In the genomic region with DNA sequence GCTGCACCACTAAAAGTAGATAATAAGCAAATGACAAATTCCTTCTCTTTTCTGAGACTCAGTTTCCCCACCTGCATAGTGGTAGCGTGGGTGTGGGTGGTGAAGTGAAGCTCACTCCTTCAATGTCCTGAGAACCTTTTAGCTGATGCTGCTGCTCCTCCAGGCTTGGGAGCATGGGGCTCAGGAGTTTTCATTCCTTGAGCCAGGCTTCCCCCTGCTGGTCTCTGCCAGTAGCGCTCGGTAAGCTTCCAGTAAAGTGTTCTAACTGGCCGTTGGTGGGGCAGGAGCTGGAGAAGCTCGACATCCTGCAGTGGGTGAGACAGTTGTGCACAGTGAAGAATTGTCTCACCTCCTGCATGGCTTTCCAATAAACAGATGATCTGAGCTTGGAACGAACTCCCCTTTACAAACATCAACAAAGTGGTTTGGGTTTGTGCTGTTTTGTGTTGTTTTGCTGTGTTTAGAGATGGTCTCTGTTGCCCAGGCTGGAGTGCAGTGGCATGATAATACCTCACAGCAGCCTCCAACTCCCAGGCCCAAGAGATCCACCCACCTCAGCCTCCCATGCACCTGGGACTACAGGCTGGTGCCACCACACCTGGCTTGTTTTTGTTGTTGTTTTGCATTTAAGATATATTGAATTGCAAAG, we compare ENCODE assay signal across 8 cellular contexts. TPM values are rescaled to one million over a fixed set of nuclear protein-coding genes. Genes with fewer than 3 reads are reported as not detected.
DNase-seq lines count a peak whose midpoint lies in the region; ATAC-seq, FAIRE-seq and TF ChIP-seq lines count a peak whose summit lies in the region.

No MANE protein-coding gene starts in this region.

- H3K36me3 ChIP-seq in astrocyte (ENCODE audit: insufficient read depth, low read length) = no peaks in the 10 kb centered on the region
- H3K36me3 ChIP-seq in spleen = no peaks in the 10 kb centered on the region

- H3K27me3 ChIP-seq in astrocyte (ENCODE audit: insufficient read depth, low read length) = no peaks in the 10 kb centered on the region
- H3K27me3 ChIP-seq in spleen (replicated peaks in 1 of 7) = no peaks in the 10 kb centered on the region

- H3K9me3 Mint-ChIP-seq in astrocyte (ENCODE audit: unreplicated experiment) = no peaks in the 10 kb centered on the region

- H3K27ac ChIP-seq in 22Rv1 = no peak overlapping the region
- no peak overlapping the region for H3K27ac ChIP-seq in astrocyte (ENCODE audit: low read depth, low read length)
- no peak overlapping the region for H3K27ac ChIP-seq in spleen

- 0 to 5% (median 0%) methylated on average over 6 of the region's 6 CpGs for WGBS in spleen, 5 donors

- H3K4me2 ChIP-seq in astrocyte (ENCODE audit: low read length) = no peak overlapping the region

- H4K20me1 ChIP-seq in astrocyte (ENCODE audit: insufficient read depth, low read length) = no peaks in the 10 kb centered on the region

- H3K27me3 Mint-ChIP-seq in astrocyte (ENCODE audit: low read depth, unreplicated experiment) = peaks cover 4% of the 10 kb centered on the region

- TF ChIP-seq CTCF in 22Rv1 (IDR thresholded peaks at IDR 0.05) (peak; percentile 88), astrocyte (IDR thresholded peaks at IDR 0.05; ENCODE audit: insufficient read depth, low read depth, low read length) (peak; percentile 92), spleen (IDR thresholded peaks at IDR 0.05 in 8 of 11, conservative IDR thresholded peaks at IDR 0.05 in 3 of 11) (peak; percentile 65 to 89 (median 80))

- DNase-seq in NCI-H187 (lab: John Stamatoyannopoulos, UW) (peak; percentile 55 to 74), T-helper 9 cell (peak; percentile 53), astrocyte (ENCODE audit: low read depth) (no peak), hippocampal formation (lab: John Stamatoyannopoulos, UW) (peak; percentile 53 to 75), spleen (peak; percentile 85)

- no peak overlapping the region for H2AFZ ChIP-seq in astrocyte (ENCODE audit: low read depth, low read length)

- no peaks in the 10 kb centered on the region for H3K36me3 Mint-ChIP-seq in astrocyte (ENCODE audit: low read depth, unreplicated experiment)

- no peak overlapping the region for H3K27ac Mint-ChIP-seq in astrocyte (ENCODE audit: unreplicated experiment)

- H3K4me1 Mint-ChIP-seq in astrocyte (ENCODE audit: low read depth, unreplicated experiment) = peaks cover 1% of the 10 kb centered on the region

- FAIRE-seq in astrocyte (lab: Jason Lieb, UNC) = peak; percentile 50

- H3K4me3 ChIP-seq in astrocyte (ENCODE audit: insufficient read depth, low read depth, low read length) (no peak overlapping the region), spleen (no peak overlapping the region)

- no peak for TF ChIP-seq POLR2A in spleen (IDR thresholded peaks at IDR 0.05)

- no peak overlapping the region for H3K4me3 Mint-ChIP-seq in astrocyte (ENCODE audit: unreplicated experiment)

- no peaks in the 10 kb centered on the region for H3K79me2 ChIP-seq in astrocyte (ENCODE audit: insufficient read depth, low read length)

- peak; percentile 89 for ATAC-seq in GM18499 (IDR thresholded peaks at IDR 0.05; ENCODE audit: insufficient read depth, unreplicated experiment)
- ATAC-seq in HG02870 (IDR thresholded peaks at IDR 0.05; ENCODE audit: unreplicated experiment) = peak; percentile 92

- H3K9ac ChIP-seq in astrocyte (ENCODE audit: low read length) = no peak overlapping the region

- H3K9me3 ChIP-seq in astrocyte (ENCODE audit: insufficient read depth, low read depth, low read length) (no peaks in the 10 kb centered on the region), spleen (no peaks in the 10 kb centered on the region)

- intact Hi-C loops in spleen (cut with DNase I; ENCODE audit: low total_unique reads) = loop anchor here (5.0 kb wide), 1 partner anchor 205 kb away; a partner anchor contains a TSS

- H3K4me1 ChIP-seq in astrocyte (ENCODE audit: insufficient read depth, low read length) (no peaks in the 10 kb centered on the region), spleen (peaks cover 0 to 6% (median 0%) of the 10 kb centered on the region in 6 donors)

RNA-seq across cellular contexts. Expression of a gene that starts 34.6 kb away (rescaled TPM):
- total RNA-seq in astrocyte = 15,667 and 20,724 TPM in 2 replicates
- total RNA-seq in spleen = 100 to 1,000 TPM; 320 to 963 (median 552) TPM
- polyA plus RNA-seq in spleen = 100 to 1,000 TPM in 2 of 3 donors, 10 to 100 TPM in 1; 76.5 to 195 (median 135) TPM

Comparison
In these comparisons a context has a peak if more than half of its experiments do, and no peak if none do; other contexts are left out.
1. RNA of a gene that starts 34.6 kb away (total RNA-seq): 15,667 to 20,724 TPM in astrocyte; 320 to 963 TPM in spleen; every median in the first group is over 10 times any median in the second.
2. Peak in every context shown above with its lines, with median percentiles within 50 percentile points of each other: CTCF ChIP-seq.